38 cellular contexts compared by ENCODE assay signal in genomic region chr4:165518658-165519057, GRCh38.
"Had no signal": no experiment of that assay in that cellular context is flagged by ENCODE, and none has a peak within 500 bp of the region (broad histone marks: within the 10 kb centered on the region; RNA-seq: fewer than 3 reads in every experiment).

No MANE protein-coding gene starts in this region.

- ATAC-seq: activated CD8-positive, alpha-beta memory T cell treated with anti-CD3 and anti-CD28 coated beads, Interleukin-2, amount 10 ng/mL, durations not matched to agents 7 days and 5 days; activated CD8-positive, alpha-beta T cell treated with anti-CD3 and anti-CD28 coated beads, Interleukin-2, amount 10 ng/mL, durations not matched to agents 7 days and 5 days; activated naive CD8-positive, alpha-beta T cell treated with anti-CD3 and anti-CD28 coated beads, Interleukin-2, amount 50 U/mL, for 24 hours; body of pancreas had no signal

- H3K9me3 Mint-ChIP-seq: activated B cell treated with CpG ODN at 0.5 μM for 24 hours; activated CD4-positive, alpha-beta memory T cell treated with anti-CD3 and anti-CD28 coated beads for 36 hours; activated CD4-positive, alpha-beta T cell treated with anti-CD3 and anti-CD28 coated beads, Interleukin-2, amount 10 ng/mL, durations not matched to agents 24 days and 14 days; activated naive CD4-positive, alpha-beta T cell treated with anti-CD3 and anti-CD28 coated beads, Interleukin-2, amount 10 ng/mL, durations not matched to agents 7 days and 5 days; activated naive CD4-positive, alpha-beta T cell treated with anti-CD3 and anti-CD28 coated beads, Interleukin-2, amount 50 U/mL, for 24 hours; activated naive CD8-positive, alpha-beta T cell treated with anti-CD3 and anti-CD28 coated beads, Interleukin-2, amount 10 ng/mL, durations not matched to agents 7 days and 5 days; activated naive CD8-positive, alpha-beta T cell treated with anti-CD3 and anti-CD28 coated beads, Interleukin-2, amount 50 U/mL, for 24 hours; activated T-cell treated with anti-CD3 and anti-CD28 coated beads, Interleukin-2, amount 50 U/mL, for 24 hours; activated T-helper 2 cell treated with anti-CD3 and anti-CD28 coated beads, Interferon-gamma antibody, Interleukin-2, Interleukin-4, amounts not matched to agents 10 μg/mL and 5 μg/mL and 100 μg/mL, durations not matched to agents 14 hours and 24 hours and 36 hours; central memory CD8-positive, alpha-beta T cell; T-helper 1 cell treated with Interleukin-12 subunit alpha and Interleukin-12 subunit beta and Interleukin-4 antibody, amounts not matched to agents 30 μg/mL and 1 μg/mL, for 36 hours; T-helper 2 cell treated with Interferon-gamma antibody and Interleukin-4, amounts not matched to agents 5 μg/mL and 100 μg/mL, for 36 hours had no signal

- H3K36me3 ChIP-seq: brain microvascular endothelial cell, breast epithelium had no signal

- H3K4me1 Mint-ChIP-seq: activated B cell treated with CpG ODN at 0.5 μM for 24 hours; activated CD4-positive, alpha-beta T cell treated with anti-CD3 and anti-CD28 coated beads, Interleukin-2, amount 10 ng/mL, durations not matched to agents 24 days and 14 days; activated naive CD4-positive, alpha-beta T cell treated with anti-CD3 and anti-CD28 coated beads, Interleukin-2, amount 10 ng/mL, durations not matched to agents 7 days and 5 days; activated naive CD4-positive, alpha-beta T cell treated with anti-CD3 and anti-CD28 coated beads, Interleukin-2, amount 50 U/mL, for 24 hours; activated naive CD8-positive, alpha-beta T cell treated with anti-CD3 and anti-CD28 coated beads, Interleukin-2, amount 50 U/mL, for 24 hours; central memory CD8-positive, alpha-beta T cell had no signal

- H3K9me3 ChIP-seq: body of pancreas, breast epithelium had no signal

- H3K27ac Mint-ChIP-seq: activated B cell treated with CpG ODN at 0.5 μM for 24 hours; activated CD4-positive, alpha-beta memory T cell treated with anti-CD3 and anti-CD28 coated beads for 36 hours; activated CD4-positive, alpha-beta T cell treated with anti-CD3 and anti-CD28 coated beads, Interleukin-2, amount 10 ng/mL, durations not matched to agents 24 days and 14 days; activated CD8-positive, alpha-beta memory T cell treated with anti-CD3 and anti-CD28 coated beads, Interleukin-2, amount 10 ng/mL, durations not matched to agents 7 days and 5 days; activated CD8-positive, alpha-beta T cell treated with anti-CD3 and anti-CD28 coated beads, Interleukin-2, amount 10 ng/mL, durations not matched to agents 7 days and 5 days; activated naive CD4-positive, alpha-beta T cell treated with anti-CD3 and anti-CD28 coated beads, Interleukin-2, amount 10 ng/mL, durations not matched to agents 7 days and 5 days; activated naive CD4-positive, alpha-beta T cell treated with anti-CD3 and anti-CD28 coated beads, Interleukin-2, amount 50 U/mL, for 24 hours; activated naive CD8-positive, alpha-beta T cell; activated naive CD8-positive, alpha-beta T cell treated with anti-CD3 and anti-CD28 coated beads, Interleukin-2, amount 10 ng/mL, durations not matched to agents 7 days and 5 days; activated naive CD8-positive, alpha-beta T cell treated with anti-CD3 and anti-CD28 coated beads, Interleukin-2, amount 50 U/mL, for 24 hours; activated T-cell treated with anti-CD3 and anti-CD28 coated beads, Interleukin-2, amount 50 U/mL, for 24 hours; activated T-helper 2 cell treated with anti-CD3 and anti-CD28 coated beads, Interferon-gamma antibody, Interleukin-2, Interleukin-4, amounts not matched to agents 10 μg/mL and 5 μg/mL and 100 μg/mL, durations not matched to agents 14 hours and 24 hours and 36 hours; T-helper 1 cell treated with Interleukin-12 subunit alpha and Interleukin-12 subunit beta and Interleukin-4 antibody, amounts not matched to agents 30 μg/mL and 1 μg/mL, for 36 hours; T-helper 2 cell treated with Interferon-gamma antibody and Interleukin-4, amounts not matched to agents 5 μg/mL and 100 μg/mL, for 36 hours had no signal

- H3K36me3 Mint-ChIP-seq: activated CD4-positive, alpha-beta memory T cell treated with anti-CD3 and anti-CD28 coated beads for 36 hours; activated CD8-positive, alpha-beta memory T cell treated with anti-CD3 and anti-CD28 coated beads, Interleukin-2, amount 10 ng/mL, durations not matched to agents 7 days and 5 days; activated naive CD4-positive, alpha-beta T cell treated with anti-CD3 and anti-CD28 coated beads, Interleukin-2, amount 10 ng/mL, durations not matched to agents 7 days and 5 days; activated naive CD4-positive, alpha-beta T cell treated with anti-CD3 and anti-CD28 coated beads, Interleukin-2, amount 50 U/mL, for 24 hours; activated naive CD8-positive, alpha-beta T cell; activated naive CD8-positive, alpha-beta T cell treated with anti-CD3 and anti-CD28 coated beads, Interleukin-2, amount 10 ng/mL, durations not matched to agents 7 days and 5 days had no signal

- H3K4me1 ChIP-seq: body of pancreas, breast epithelium had no signal

- DNase-seq: activated B cell treated with CpG ODN at 0.5 μM for 24 hours; activated CD4-positive, alpha-beta memory T cell treated with anti-CD3 and anti-CD28 coated beads for 36 hours; activated CD4-positive, alpha-beta T cell treated with anti-CD3 and anti-CD28 coated beads for 4 hours; activated CD4-positive, alpha-beta T cell treated with anti-CD3 and anti-CD28 coated beads, Interleukin-2, amount 10 ng/mL, durations not matched to agents 24 days and 14 days; activated CD4-positive, alpha-beta T cell treated with anti-CD3 and anti-CD28 coated beads, Interleukin-2, amount 50 U/mL, for 1 hour; activated CD4-positive, alpha-beta T cell treated with anti-CD3 and anti-CD28 coated beads, Interleukin-2, amount 50 U/mL, for 4 hours; activated CD4-positive, CD25-positive, alpha-beta regulatory T cell treated with anti-CD3 and anti-CD28 coated beads, Interleukin-2, amount 50 U/mL, for 72 hours; activated CD8-positive, alpha-beta memory T cell treated with anti-CD3 and anti-CD28 coated beads for 24 hours; activated CD8-positive, alpha-beta memory T cell treated with anti-CD3 and anti-CD28 coated beads, Interleukin-2, amount 10 ng/mL, durations not matched to agents 7 days and 5 days; activated CD8-positive, alpha-beta memory T cell treated with anti-CD3 and anti-CD28 coated beads, Interleukin-2, amount 50 U/mL, for 48 hours; activated CD8-positive, alpha-beta T cell treated with anti-CD3 and anti-CD28 coated beads, Interleukin-2, amount 10 ng/mL, durations not matched to agents 7 days and 5 days; activated effector memory CD4-positive, alpha-beta T cell treated with Interleukin-2 at 50 U/mL for 16 hours; activated gamma-delta T cell; activated naive CD4-positive, alpha-beta T cell treated with anti-CD3 and anti-CD28 coated beads, Interleukin-2, amount 10 ng/mL, durations not matched to agents 7 days and 5 days; activated naive CD4-positive, alpha-beta T cell treated with Interleukin-2 at 50 U/mL for 16 hours; activated naive CD8-positive, alpha-beta T cell treated with anti-CD3 and anti-CD28 coated beads, Interleukin-2, amount 10 ng/mL, durations not matched to agents 7 days and 5 days; activated naive CD8-positive, alpha-beta T cell treated with anti-CD3 and anti-CD28 coated beads, Interleukin-2, amount 50 U/mL, for 24 hours; activated T-cell treated with anti-CD3 and anti-CD28 coated beads, Interleukin-2, amount 50 U/mL, for 24 hours; activated T-cell treated with anti-CD3 and anti-CD28 coated beads, Interleukin-2, amount 50 U/mL, for 48 hours; amniotic stem cell; aorta; body of pancreas; brain microvascular endothelial cell; caudate nucleus; cerebellar nuclear complex; T-helper 1 cell; T-helper 2 cell; T-helper 9 cell had no signal

- FAIRE-seq: astrocyte, TTC549 had no signal

- H3K27me3 Mint-ChIP-seq: activated naive CD4-positive, alpha-beta T cell treated with anti-CD3 and anti-CD28 coated beads, Interleukin-2, amount 10 ng/mL, durations not matched to agents 7 days and 5 days had no signal

- H3K27ac ChIP-seq: body of pancreas, brain microvascular endothelial cell, breast epithelium, VCaP had no signal

- H3K4me3 ChIP-seq: body of pancreas, breast epithelium had no signal

- H3K27me3 ChIP-seq: body of pancreas, brain microvascular endothelial cell, breast epithelium had no signal

- H3K4me3 Mint-ChIP-seq: activated B cell treated with CpG ODN at 0.5 μM for 24 hours; activated CD4-positive, alpha-beta memory T cell treated with anti-CD3 and anti-CD28 coated beads for 36 hours; activated CD4-positive, alpha-beta T cell treated with anti-CD3 and anti-CD28 coated beads, Interleukin-2, amount 10 ng/mL, durations not matched to agents 24 days and 14 days; activated CD8-positive, alpha-beta memory T cell treated with anti-CD3 and anti-CD28 coated beads, Interleukin-2, amount 10 ng/mL, durations not matched to agents 7 days and 5 days; activated CD8-positive, alpha-beta T cell treated with anti-CD3 and anti-CD28 coated beads, Interleukin-2, amount 10 ng/mL, durations not matched to agents 7 days and 5 days; activated naive CD4-positive, alpha-beta T cell treated with anti-CD3 and anti-CD28 coated beads, Interleukin-2, amount 10 ng/mL, durations not matched to agents 7 days and 5 days; activated naive CD4-positive, alpha-beta T cell treated with anti-CD3 and anti-CD28 coated beads, Interleukin-2, amount 50 U/mL, for 24 hours; activated naive CD8-positive, alpha-beta T cell; activated naive CD8-positive, alpha-beta T cell treated with anti-CD3 and anti-CD28 coated beads, Interleukin-2, amount 10 ng/mL, durations not matched to agents 7 days and 5 days; activated naive CD8-positive, alpha-beta T cell treated with anti-CD3 and anti-CD28 coated beads, Interleukin-2, amount 50 U/mL, for 24 hours; activated T-cell treated with anti-CD3 and anti-CD28 coated beads, Interleukin-2, amount 50 U/mL, for 24 hours; central memory CD8-positive, alpha-beta T cell; T-helper 1 cell treated with Interleukin-12 subunit alpha and Interleukin-12 subunit beta and Interleukin-4 antibody, amounts not matched to agents 30 μg/mL and 1 μg/mL, for 36 hours; T-helper 2 cell treated with Interferon-gamma antibody and Interleukin-4, amounts not matched to agents 5 μg/mL and 100 μg/mL, for 36 hours had no signal
